Comparison of ENCODE assay signal across 1 cellular context in the genomic region with DNA sequence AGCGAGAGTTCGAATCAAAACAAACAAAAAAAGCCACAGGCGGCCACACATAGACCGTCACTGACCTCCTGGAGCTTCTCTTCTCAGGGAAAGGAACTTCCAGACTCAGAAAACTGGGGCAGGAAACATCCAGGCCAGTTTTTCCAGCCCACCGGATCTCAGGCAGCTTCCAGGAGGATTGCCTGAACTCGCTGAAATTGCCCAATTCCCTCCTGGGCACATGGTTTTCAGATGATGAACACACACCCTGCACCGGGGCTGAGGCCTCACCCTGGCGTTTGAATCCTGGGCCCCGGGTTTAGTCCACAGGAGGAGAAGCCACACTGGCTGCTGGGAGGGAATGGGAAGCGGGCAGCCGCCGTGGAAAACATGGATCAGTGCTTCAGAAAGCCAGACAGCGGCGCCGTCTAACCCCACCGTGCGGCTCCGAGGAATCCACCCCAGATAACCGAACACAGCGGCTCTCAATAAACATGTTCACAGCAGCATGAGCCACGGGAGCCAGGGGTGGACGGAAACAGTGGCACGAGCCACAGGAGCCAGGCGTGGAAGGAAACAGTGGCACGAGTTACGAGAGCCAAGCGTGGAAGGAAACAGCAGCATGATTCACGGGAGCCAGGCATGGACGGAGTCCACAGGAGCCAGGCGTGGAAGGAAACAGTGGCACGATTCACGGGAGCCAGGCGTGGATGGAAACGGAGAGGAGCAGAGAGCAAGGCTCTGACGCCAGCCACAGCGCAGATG.
TF ChIP-seq lines count a peak whose summit lies in the region.

No MANE protein-coding gene starts in this region.

TF ChIP-seq in HepG2, 621 proteins besides CTCF, POLR2A, EP300 and RAD21 (continued from another document and continues in another):
- TF ChIP-seq, protein P1, sequence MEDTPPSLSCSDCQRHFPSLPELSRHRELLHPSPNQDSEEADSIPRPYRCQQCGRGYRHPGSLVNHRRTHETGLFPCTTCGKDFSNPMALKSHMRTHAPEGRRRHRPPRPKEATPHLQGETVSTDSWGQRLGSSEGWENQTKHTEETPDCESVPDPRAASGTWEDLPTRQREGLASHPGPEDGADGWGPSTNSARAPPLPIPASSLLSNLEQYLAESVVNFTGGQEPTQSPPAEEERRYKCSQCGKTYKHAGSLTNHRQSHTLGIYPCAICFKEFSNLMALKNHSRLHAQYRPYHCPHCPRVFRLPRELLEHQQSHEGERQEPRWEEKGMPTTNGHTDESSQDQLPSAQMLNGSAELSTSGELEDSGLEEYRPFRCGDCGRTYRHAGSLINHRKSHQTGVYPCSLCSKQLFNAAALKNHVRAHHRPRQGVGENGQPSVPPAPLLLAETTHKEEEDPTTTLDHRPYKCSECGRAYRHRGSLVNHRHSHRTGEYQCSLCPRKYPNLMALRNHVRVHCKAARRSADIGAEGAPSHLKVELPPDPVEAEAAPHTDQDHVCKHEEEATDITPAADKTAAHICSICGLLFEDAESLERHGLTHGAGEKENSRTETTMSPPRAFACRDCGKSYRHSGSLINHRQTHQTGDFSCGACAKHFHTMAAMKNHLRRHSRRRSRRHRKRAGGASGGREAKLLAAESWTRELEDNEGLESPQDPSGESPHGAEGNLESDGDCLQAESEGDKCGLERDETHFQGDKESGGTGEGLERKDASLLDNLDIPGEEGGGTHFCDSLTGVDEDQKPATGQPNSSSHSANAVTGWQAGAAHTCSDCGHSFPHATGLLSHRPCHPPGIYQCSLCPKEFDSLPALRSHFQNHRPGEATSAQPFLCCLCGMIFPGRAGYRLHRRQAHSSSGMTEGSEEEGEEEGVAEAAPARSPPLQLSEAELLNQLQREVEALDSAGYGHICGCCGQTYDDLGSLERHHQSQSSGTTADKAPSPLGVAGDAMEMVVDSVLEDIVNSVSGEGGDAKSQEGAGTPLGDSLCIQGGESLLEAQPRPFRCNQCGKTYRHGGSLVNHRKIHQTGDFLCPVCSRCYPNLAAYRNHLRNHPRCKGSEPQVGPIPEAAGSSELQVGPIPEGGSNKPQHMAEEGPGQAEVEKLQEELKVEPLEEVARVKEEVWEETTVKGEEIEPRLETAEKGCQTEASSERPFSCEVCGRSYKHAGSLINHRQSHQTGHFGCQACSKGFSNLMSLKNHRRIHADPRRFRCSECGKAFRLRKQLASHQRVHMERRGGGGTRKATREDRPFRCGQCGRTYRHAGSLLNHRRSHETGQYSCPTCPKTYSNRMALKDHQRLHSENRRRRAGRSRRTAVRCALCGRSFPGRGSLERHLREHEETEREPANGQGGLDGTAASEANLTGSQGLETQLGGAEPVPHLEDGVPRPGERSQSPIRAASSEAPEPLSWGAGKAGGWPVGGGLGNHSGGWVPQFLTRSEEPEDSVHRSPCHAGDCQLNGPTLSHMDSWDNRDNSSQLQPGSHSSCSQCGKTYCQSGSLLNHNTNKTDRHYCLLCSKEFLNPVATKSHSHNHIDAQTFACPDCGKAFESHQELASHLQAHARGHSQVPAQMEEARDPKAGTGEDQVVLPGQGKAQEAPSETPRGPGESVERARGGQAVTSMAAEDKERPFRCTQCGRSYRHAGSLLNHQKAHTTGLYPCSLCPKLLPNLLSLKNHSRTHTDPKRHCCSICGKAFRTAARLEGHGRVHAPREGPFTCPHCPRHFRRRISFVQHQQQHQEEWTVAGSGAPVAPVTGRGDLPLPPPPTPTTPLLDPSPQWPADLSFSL (CRISPR knock-in tag; IDR thresholded peaks at IDR 0.05), result no peak
- TF ChIP-seq PHF21A (CRISPR knock-in tag; IDR thresholded peaks at IDR 0.05) (peak; percentile 50; the same call in 1 of the 2 replicates), HDAC1 (CRISPR knock-in tag; IDR thresholded peaks at IDR 0.05) (peak; percentile 75), ZFP36L2 (CRISPR knock-in tag; IDR thresholded peaks at IDR 0.05) (peak; percentile 85; the same call in 1 of the 2 replicates), TBX3 (IDR thresholded peaks at IDR 0.05; ENCODE audit: borderline replicate concordance) (no peak), ZNF766 (CRISPR knock-in tag; IDR thresholded peaks at IDR 0.05; ENCODE audit: borderline replicate concordance) (peak; percentile 87; the same call in 1 of the 2 replicates), HOXD1 (CRISPR knock-in tag; IDR thresholded peaks at IDR 0.05) (peak; percentile 72; the same call in 1 of the 2 replicates), ZNF7 (CRISPR knock-in tag; IDR thresholded peaks at IDR 0.05) (no peak), WIZ (CRISPR knock-in tag; IDR thresholded peaks at IDR 0.05) (0 out of 2 replicates have a peak, but pooled peaks have one; percentile 43), ZNF121 (CRISPR knock-in tag; IDR thresholded peaks at IDR 0.05) (0 out of 2 replicates have a peak, but pooled peaks have one; percentile 53), YEATS4 (CRISPR knock-in tag; IDR thresholded peaks at IDR 0.05; ENCODE audit: borderline replicate concordance) (peak; percentile 71; the same call in 1 of the 2 replicates), LCORL (IDR thresholded peaks at IDR 0.05) (no peak), LCORL (CRISPR knock-in tag; IDR thresholded peaks at IDR 0.05) (peak; percentile 93), DNMT3B (CRISPR knock-in tag; conservative IDR thresholded peaks at IDR 0.05) (peak; percentile 80; the same call in 1 of the 2 replicates), HNRNPH1 (optimal IDR thresholded peaks at IDR 0.05; ENCODE audit: low read depth, low read length) (no peak), SYNCRIP (IDR thresholded peaks at IDR 0.05; ENCODE audit: insufficient read depth, low read depth, low read length) (no peak), ZNF180 (CRISPR knock-in tag; IDR thresholded peaks at IDR 0.05; ENCODE audit: borderline replicate concordance, low read depth) (no peak), MBD4 (IDR thresholded peaks at IDR 0.05; ENCODE audit: borderline replicate concordance, low read length) (no peak), ZNF652 (CRISPR knock-in tag; IDR thresholded peaks at IDR 0.05; ENCODE audit: borderline replicate concordance, low read depth) (0 out of 2 replicates have a peak, but pooled peaks have one; percentile 19), PRPF4 (IDR thresholded peaks at IDR 0.05; ENCODE audit: low read depth, low read length, poor library complexity, severe bottlenecking) (no peak), TEAD3 (CRISPR knock-in tag; optimal IDR thresholded peaks at IDR 0.05; ENCODE audit: borderline replicate concordance) (peak; percentile 86), CC2D1A (CRISPR knock-in tag; IDR thresholded peaks at IDR 0.05) (no peak), PCBP1 (IDR thresholded peaks at IDR 0.05; ENCODE audit: borderline replicate concordance, low read depth, low read length) (no peak), HMG20B (CRISPR knock-in tag; conservative IDR thresholded peaks at IDR 0.05) (0 out of 2 replicates have a peak, but pooled peaks have one; percentile 27), ZNF230 (CRISPR knock-in tag; IDR thresholded peaks at IDR 0.05) (peak; percentile 50; the same call in 1 of the 2 replicates), SMAD3 (CRISPR knock-in tag; IDR thresholded peaks at IDR 0.05) (peak; percentile 90), RBFOX2 (IDR thresholded peaks at IDR 0.05; ENCODE audit: low read depth, low read length) (no peak), ZNF232 (CRISPR knock-in tag; IDR thresholded peaks at IDR 0.05; ENCODE audit: borderline replicate concordance) (peak; percentile 97), NR2F1 (CRISPR knock-in tag; IDR thresholded peaks at IDR 0.05) (no peak), HNF4A (CRISPR knock-in tag; IDR thresholded peaks at IDR 0.05) (peak; percentile 42; the same call in 1 of the 2 replicates), U2AF1 (optimal IDR thresholded peaks at IDR 0.05; ENCODE audit: low read depth, low read length) (no peak), ZNF143 (CRISPR knock-in tag; IDR thresholded peaks at IDR 0.05) (0 out of 2 replicates have a peak, but pooled peaks have one; percentile 29), POLR2G (IDR thresholded peaks at IDR 0.05; ENCODE audit: low read depth, low read length) (no peak)
- TF ChIP-seq, protein P2, sequence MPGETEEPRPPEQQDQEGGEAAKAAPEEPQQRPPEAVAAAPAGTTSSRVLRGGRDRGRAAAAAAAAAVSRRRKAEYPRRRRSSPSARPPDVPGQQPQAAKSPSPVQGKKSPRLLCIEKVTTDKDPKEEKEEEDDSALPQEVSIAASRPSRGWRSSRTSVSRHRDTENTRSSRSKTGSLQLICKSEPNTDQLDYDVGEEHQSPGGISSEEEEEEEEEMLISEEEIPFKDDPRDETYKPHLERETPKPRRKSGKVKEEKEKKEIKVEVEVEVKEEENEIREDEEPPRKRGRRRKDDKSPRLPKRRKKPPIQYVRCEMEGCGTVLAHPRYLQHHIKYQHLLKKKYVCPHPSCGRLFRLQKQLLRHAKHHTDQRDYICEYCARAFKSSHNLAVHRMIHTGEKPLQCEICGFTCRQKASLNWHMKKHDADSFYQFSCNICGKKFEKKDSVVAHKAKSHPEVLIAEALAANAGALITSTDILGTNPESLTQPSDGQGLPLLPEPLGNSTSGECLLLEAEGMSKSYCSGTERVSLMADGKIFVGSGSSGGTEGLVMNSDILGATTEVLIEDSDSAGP (CRISPR knock-in tag; IDR thresholded peaks at IDR 0.05; ENCODE audit: borderline replicate concordance), result peak; percentile 65
- TF ChIP-seq, protein P3, sequence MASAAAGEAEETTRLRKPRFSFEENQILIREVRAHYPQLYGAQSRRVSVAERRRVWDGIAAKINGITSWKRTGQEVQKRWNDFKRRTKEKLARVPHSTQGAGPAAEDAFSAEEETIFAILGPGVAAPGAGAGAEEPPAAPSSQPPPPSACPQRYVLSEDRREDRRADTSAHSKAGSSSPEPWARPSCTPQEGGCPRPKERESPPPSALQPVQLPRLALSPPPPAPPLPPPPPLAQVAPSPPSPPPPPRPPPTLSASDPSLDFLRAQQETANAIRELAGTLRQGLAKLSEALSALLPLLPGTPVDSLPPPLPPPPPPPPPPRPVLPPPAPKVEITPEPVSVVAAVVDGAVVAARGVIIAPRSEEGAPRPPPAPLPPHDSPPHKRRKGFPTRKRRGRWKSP (CRISPR knock-in tag; IDR thresholded peaks at IDR 0.05), result peak; percentile 77
- TF ChIP-seq, protein P4, sequence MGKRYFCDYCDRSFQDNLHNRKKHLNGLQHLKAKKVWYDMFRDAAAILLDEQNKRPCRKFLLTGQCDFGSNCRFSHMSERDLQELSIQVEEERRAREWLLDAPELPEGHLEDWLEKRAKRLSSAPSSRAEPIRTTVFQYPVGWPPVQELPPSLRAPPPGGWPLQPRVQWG (CRISPR knock-in tag; IDR thresholded peaks at IDR 0.05; ENCODE audit: borderline replicate concordance, low read depth), result no peak
- TF ChIP-seq, protein P5, sequence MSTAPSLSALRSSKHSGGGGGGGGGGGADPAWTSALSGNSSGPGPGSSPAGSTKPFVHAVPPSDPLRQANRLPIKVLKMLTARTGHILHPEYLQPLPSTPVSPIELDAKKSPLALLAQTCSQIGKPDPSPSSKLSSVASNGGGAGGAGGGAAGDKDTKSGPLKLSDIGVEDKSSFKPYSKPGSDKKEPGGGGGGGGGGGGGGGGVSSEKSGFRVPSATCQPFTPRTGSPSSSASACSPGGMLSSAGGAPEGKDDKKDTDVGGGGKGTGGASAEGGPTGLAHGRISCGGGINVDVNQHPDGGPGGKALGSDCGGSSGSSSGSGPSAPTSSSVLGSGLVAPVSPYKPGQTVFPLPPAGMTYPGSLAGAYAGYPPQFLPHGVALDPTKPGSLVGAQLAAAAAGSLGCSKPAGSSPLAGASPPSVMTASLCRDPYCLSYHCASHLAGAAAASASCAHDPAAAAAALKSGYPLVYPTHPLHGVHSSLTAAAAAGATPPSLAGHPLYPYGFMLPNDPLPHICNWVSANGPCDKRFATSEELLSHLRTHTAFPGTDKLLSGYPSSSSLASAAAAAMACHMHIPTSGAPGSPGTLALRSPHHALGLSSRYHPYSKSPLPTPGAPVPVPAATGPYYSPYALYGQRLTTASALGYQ (CRISPR knock-in tag; IDR thresholded peaks at IDR 0.05), result 0 out of 2 replicates have a peak, but pooled peaks have one; percentile 19
- TF ChIP-seq, protein P6, sequence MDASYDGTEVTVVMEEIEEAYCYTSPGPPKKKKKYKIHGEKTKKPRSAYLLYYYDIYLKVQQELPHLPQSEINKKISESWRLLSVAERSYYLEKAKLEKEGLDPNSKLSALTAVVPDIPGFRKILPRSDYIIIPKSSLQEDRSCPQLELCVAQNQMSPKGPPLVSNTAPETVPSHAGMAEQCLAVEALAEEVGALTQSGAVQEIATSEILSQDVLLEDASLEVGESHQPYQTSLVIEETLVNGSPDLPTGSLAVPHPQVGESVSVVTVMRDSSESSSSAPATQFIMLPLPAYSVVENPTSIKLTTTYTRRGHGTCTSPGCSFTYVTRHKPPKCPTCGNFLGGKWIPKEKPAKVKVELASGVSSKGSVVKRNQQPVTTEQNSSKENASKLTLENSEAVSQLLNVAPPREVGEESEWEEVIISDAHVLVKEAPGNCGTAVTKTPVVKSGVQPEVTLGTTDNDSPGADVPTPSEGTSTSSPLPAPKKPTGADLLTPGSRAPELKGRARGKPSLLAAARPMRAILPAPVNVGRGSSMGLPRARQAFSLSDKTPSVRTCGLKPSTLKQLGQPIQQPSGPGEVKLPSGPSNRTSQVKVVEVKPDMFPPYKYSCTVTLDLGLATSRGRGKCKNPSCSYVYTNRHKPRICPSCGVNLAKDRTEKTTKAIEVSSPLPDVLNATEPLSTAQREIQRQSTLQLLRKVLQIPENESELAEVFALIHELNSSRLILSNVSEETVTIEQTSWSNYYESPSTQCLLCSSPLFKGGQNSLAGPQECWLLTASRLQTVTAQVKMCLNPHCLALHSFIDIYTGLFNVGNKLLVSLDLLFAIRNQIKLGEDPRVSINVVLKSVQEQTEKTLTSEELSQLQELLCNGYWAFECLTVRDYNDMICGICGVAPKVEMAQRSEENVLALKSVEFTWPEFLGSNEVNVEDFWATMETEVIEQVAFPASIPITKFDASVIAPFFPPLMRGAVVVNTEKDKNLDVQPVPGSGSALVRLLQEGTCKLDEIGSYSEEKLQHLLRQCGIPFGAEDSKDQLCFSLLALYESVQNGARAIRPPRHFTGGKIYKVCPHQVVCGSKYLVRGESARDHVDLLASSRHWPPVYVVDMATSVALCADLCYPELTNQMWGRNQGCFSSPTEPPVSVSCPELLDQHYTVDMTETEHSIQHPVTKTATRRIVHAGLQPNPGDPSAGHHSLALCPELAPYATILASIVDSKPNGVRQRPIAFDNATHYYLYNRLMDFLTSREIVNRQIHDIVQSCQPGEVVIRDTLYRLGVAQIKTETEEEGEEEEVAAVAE (CRISPR knock-in tag; IDR thresholded peaks at IDR 0.05; ENCODE audit: borderline replicate concordance), result peak; percentile 92
- TF ChIP-seq, protein P7, sequence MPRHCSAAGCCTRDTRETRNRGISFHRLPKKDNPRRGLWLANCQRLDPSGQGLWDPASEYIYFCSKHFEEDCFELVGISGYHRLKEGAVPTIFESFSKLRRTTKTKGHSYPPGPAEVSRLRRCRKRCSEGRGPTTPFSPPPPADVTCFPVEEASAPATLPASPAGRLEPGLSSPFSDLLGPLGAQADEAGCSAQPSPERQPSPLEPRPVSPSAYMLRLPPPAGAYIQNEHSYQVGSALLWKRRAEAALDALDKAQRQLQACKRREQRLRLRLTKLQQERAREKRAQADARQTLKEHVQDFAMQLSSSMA (CRISPR knock-in tag; IDR thresholded peaks at IDR 0.05), result peak; percentile 76
- TF ChIP-seq, protein P8, sequence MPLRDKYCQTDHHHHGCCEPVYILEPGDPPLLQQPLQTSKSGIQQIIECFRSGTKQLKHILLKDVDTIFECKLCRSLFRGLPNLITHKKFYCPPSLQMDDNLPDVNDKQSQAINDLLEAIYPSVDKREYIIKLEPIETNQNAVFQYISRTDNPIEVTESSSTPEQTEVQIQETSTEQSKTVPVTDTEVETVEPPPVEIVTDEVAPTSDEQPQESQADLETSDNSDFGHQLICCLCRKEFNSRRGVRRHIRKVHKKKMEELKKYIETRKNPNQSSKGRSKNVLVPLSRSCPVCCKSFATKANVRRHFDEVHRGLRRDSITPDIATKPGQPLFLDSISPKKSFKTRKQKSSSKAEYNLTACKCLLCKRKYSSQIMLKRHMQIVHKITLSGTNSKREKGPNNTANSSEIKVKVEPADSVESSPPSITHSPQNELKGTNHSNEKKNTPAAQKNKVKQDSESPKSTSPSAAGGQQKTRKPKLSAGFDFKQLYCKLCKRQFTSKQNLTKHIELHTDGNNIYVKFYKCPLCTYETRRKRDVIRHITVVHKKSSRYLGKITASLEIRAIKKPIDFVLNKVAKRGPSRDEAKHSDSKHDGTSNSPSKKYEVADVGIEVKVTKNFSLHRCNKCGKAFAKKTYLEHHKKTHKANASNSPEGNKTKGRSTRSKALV (CRISPR knock-in tag; IDR thresholded peaks at IDR 0.05), result peak; percentile 84; the same call in 1 of the 2 replicates
